Comparison of ENCODE assay signal across 22 cellular contexts in genomic region chr16:83335076-83335475, GRCh38.
DNase-seq lines count a peak whose midpoint lies in the region; ATAC-seq, FAIRE-seq and TF ChIP-seq lines count a peak whose summit lies in the region.
"Had no signal": no experiment of that assay in that cellular context is flagged by ENCODE, and none has a peak within 500 bp of the region (broad histone marks: within the 10 kb centered on the region; RNA-seq: fewer than 3 reads in every experiment).

No MANE protein-coding gene starts in this region.

- peaks cover 4% of the 10 kb centered on the region for H3F3A ChIP-seq in SK-N-SH (replicated peaks; ENCODE audit: insufficient read depth)

- TF ChIP-seq CTCF in SK-N-SH (IDR thresholded peaks at IDR 0.05) = no peak
- no peak for TF ChIP-seq CTCF in IMR-90 (conservative IDR thresholded peaks at IDR 0.05; ENCODE audit: low read depth, low read length)
- no peak for TF ChIP-seq CTCF in astrocyte (IDR thresholded peaks at IDR 0.05; ENCODE audit: insufficient read depth, low read depth, low read length)

- H3K18ac ChIP-seq in IMR-90 (ENCODE audit: low read depth, low read length) = no peak overlapping the region; the same call in 1 of the 2 replicates

- H3K4me1 ChIP-seq in SK-N-SH (ENCODE audit: control insufficient read depth in 1 of 2, insufficient read depth in 2 of 2, low read depth in 1 of 2, low read length in 1 of 2) = peaks cover 5 to 7% of the 10 kb centered on the region in 2 experiments; a peak in 3 of 4 replicates
- H3K4me1 ChIP-seq in IMR-90 (ENCODE audit: control insufficient read depth, insufficient read depth, low read length) = peaks cover 14% of the 10 kb centered on the region
- peaks cover 22% of the 10 kb centered on the region for H3K4me1 ChIP-seq in astrocyte (ENCODE audit: insufficient read depth, low read length)
- H3K4me1 ChIP-seq: A549 had no signal

- CTCF ChIA-PET in SK-N-SH (lab: Yijun Ruan, JAX) (no interaction called here), IMR-90 (lab: Yijun Ruan, JAX) (no interaction called here)

- H3K4me3 Mint-ChIP-seq in astrocyte (ENCODE audit: unreplicated experiment) = no peak overlapping the region
- H3K4me3 Mint-ChIP-seq: CD4-positive, alpha-beta memory T cell; GM23338; H9 had no signal

- peak overlapping the region; percentile 4; the same call in 1 of the 2 replicates for H3K9ac ChIP-seq in SK-N-SH
- no peak overlapping the region for H3K9ac ChIP-seq in IMR-90 (ENCODE audit: low read depth, low read length)
- no peak overlapping the region for H3K9ac ChIP-seq in astrocyte (ENCODE audit: low read length)

- FAIRE-seq in astrocyte (lab: Jason Lieb, UNC) = no peak
- FAIRE-seq: A549, G401.6, GM12892 had no signal

- intact Hi-C loops in IMR-90 (cut with micrococcal nuclease) = no loop called here

- H3K79me1 ChIP-seq in IMR-90 (ENCODE audit: low read depth in 1 of 2, low read length in 2 of 2) = peaks cover 0 to 7% of the 10 kb centered on the region in 2 experiments; a peak in 1 of 4 replicates

- in situ Hi-C loops in IMR-90 (cut with MboI; ENCODE audit: low sequenced_read_pairs) = no loop called here

- no TSS peak for BruUV-seq in IMR-90 (replicated peaks; lab: Mats Ljungman, UMichigan)

- H4K91ac ChIP-seq in IMR-90 (ENCODE audit: insufficient read depth, low read depth, low read length) = no peak overlapping the region

- TF ChIP-seq EP300 in SK-N-SH (IDR thresholded peaks at IDR 0.05; ENCODE audit: borderline replicate concordance in 1 of 2, low read depth in 1 of 2, low read length in 1 of 2) = no peak

- no peak overlapping the region; the same call in 1 of the 2 replicates for H3K14ac ChIP-seq in IMR-90 (replicated peaks; ENCODE audit: low read depth, low read length)

- 13% methylated on average over 2 of the region's 2 CpGs for WGBS in SK-N-SH (ENCODE audit: low lambda C conversion rate)
- no CpG with 5 or more reads among the region's 2 CpGs for WGBS in IMR-90 (ENCODE audit: extremely low coverage in 2 of 2, insufficient read length in 1 of 2), 2 experiments

- TF ChIP-seq RAD21 in SK-N-SH (IDR thresholded peaks at IDR 0.05; ENCODE audit: low read length) = no peak
- TF ChIP-seq RAD21 in IMR-90 (IDR thresholded peaks at IDR 0.05; ENCODE audit: low read length) = no peak

- no peak overlapping the region for H2BK120ac ChIP-seq in IMR-90 (ENCODE audit: low read depth, low read length)

- H3K27me3 ChIP-seq in SK-N-SH (ENCODE audit: insufficient read depth) = no peaks in the 10 kb centered on the region
- no peaks in the 10 kb centered on the region for H3K27me3 ChIP-seq in IMR-90 (ENCODE audit: control insufficient read depth, insufficient read depth, low read length)
- H3K27me3 ChIP-seq in astrocyte (ENCODE audit: insufficient read depth, low read length) = no peaks in the 10 kb centered on the region

- H3K27me3 Mint-ChIP-seq in astrocyte (ENCODE audit: low read depth, unreplicated experiment) = no peaks in the 10 kb centered on the region
- H3K27me3 Mint-ChIP-seq: CD4-positive, alpha-beta memory T cell had no signal

- H3K9me1 ChIP-seq in IMR-90 (ENCODE audit: insufficient read depth, low read length) = peaks cover 8% of the 10 kb centered on the region; the same call in 1 of the 2 replicates

- H3K56ac ChIP-seq in IMR-90 (ENCODE audit: extremely low read depth, insufficient read depth, low read length) = no peak overlapping the region

- H3K4me2 ChIP-seq in SK-N-SH (no peak overlapping the region), IMR-90 (ENCODE audit: low read depth, low read length) (no peak overlapping the region), astrocyte (ENCODE audit: low read length) (no peak overlapping the region)
- H3K4me2 ChIP-seq: A549, GM23338 had no signal

- H2BK15ac ChIP-seq in IMR-90 (ENCODE audit: low read depth, low read length) = no peak overlapping the region; the same call in 2 of the 3 replicates

- dilution Hi-C loops in IMR-90 (cut with HindIII; ENCODE audit: low sequenced_read_pairs, unreplicated experiment) = no loop called here

- no peak overlapping the region for H3K4me3 ChIP-seq in SK-N-SH (ENCODE audit: low read depth in 2 of 2, low read length in 1 of 2)
- no peak overlapping the region for H3K4me3 ChIP-seq in IMR-90 (ENCODE audit: insufficient read depth, low read depth, low read length)
- no peak overlapping the region for H3K4me3 ChIP-seq in astrocyte (ENCODE audit: insufficient read depth, low read depth, low read length)
- H3K4me3 ChIP-seq: A549, GM23338 had no signal

- H2BK5ac ChIP-seq in IMR-90 (ENCODE audit: low read depth, low read length, poor library complexity, severe bottlenecking) = no peak overlapping the region

- no peaks in the 10 kb centered on the region for H3K9me2 ChIP-seq in SK-N-SH

- no peak overlapping the region for H3K4ac ChIP-seq in IMR-90 (ENCODE audit: low read depth, low read length)

- H3K9me3 Mint-ChIP-seq in astrocyte (ENCODE audit: unreplicated experiment) = no peaks in the 10 kb centered on the region
- H3K9me3 Mint-ChIP-seq: CD4-positive, alpha-beta memory T cell; GM23338; H9 had no signal

- ATAC-seq in SK-N-SH treated with all-trans-retinoic acid at 6 μM for 48 hours (no peak), IMR-90 (ENCODE audit: low read depth) (peak; percentile 25), GM19397 (IDR thresholded peaks at IDR 0.05; ENCODE audit: unreplicated experiment) (no peak)
- ATAC-seq: A549, GM23338, HCT116 had no signal

- H3K36me3 ChIP-seq in SK-N-SH (replicated peaks in 1 of 2; ENCODE audit: control insufficient read depth in 1 of 2, insufficient read depth in 2 of 2, low read length in 1 of 2) = no peaks in the 10 kb centered on the region
- no peaks in the 10 kb centered on the region for H3K36me3 ChIP-seq in IMR-90 (ENCODE audit: control insufficient read depth, insufficient read depth, low read length)
- no peaks in the 10 kb centered on the region for H3K36me3 ChIP-seq in astrocyte (ENCODE audit: insufficient read depth, low read length)

- no peak overlapping the region for H2AFZ ChIP-seq in SK-N-SH (ENCODE audit: low read depth)
- H2AFZ ChIP-seq in IMR-90 (replicated peaks; ENCODE audit: low read length, poor library complexity) = no peak overlapping the region
- H2AFZ ChIP-seq in astrocyte (ENCODE audit: low read depth, low read length) = no peak overlapping the region
- H2AFZ ChIP-seq: GM23338 had no signal

- no peak overlapping the region for H3K23ac ChIP-seq in IMR-90 (ENCODE audit: low read depth, low read length)

- peak overlapping the region; percentile 15; the same call in 1 of the 2 replicates for H2AK5ac ChIP-seq in IMR-90 (ENCODE audit: low read depth, low read length)

- H4K20me1 ChIP-seq in SK-N-SH (ENCODE audit: insufficient read depth) (no peaks in the 10 kb centered on the region), IMR-90 (ENCODE audit: insufficient read depth, low read length) (no peaks in the 10 kb centered on the region), astrocyte (ENCODE audit: insufficient read depth, low read length) (no peaks in the 10 kb centered on the region)

- DNase-seq in SK-N-SH (no peak), IMR-90 (peak; percentile 31), astrocyte (ENCODE audit: low read depth) (peak; percentile 52), iris pigment epithelial cell (ENCODE audit: low read depth) (peak; percentile 79), NCI-H2029 (lab: John Stamatoyannopoulos, UW) (no peak)
- no peak for DNase-seq in activated CD4-positive, alpha-beta T cell treated with anti-CD3 and anti-CD28 coated beads, Interleukin-2, amount 50 U/mL, for 48 hours
- DNase-seq: ACHN; C1 segment of cervical spinal cord; Calu3; CD4-positive, alpha-beta memory T cell; COR-L47; DMS53; DMS79 treated with DMSO at 0.1 percent for 48 hours; H9 had no signal

- peaks cover 6% of the 10 kb centered on the region for H3K4me1 Mint-ChIP-seq in astrocyte (ENCODE audit: low read depth, unreplicated experiment)
- H3K4me1 Mint-ChIP-seq: CD4-positive, alpha-beta memory T cell had no signal

- no peak overlapping the region for H2AK9ac ChIP-seq in IMR-90 (replicated peaks; ENCODE audit: low read depth, low read length, poor library complexity)

- no peak overlapping the region for H2BK20ac ChIP-seq in IMR-90 (ENCODE audit: low read depth, low read length)

- POLR2A ChIA-PET in SK-N-SH (lab: Yijun Ruan, JAX) (no interaction called here), IMR-90 (lab: Charles Lee; ENCODE audit: unreplicated experiment) (no interaction called here)

- H3K9me3 ChIP-seq in SK-N-SH (no peaks in the 10 kb centered on the region), IMR-90 (ENCODE audit: control insufficient read depth, insufficient read depth, low read length) (no peaks in the 10 kb centered on the region), astrocyte (ENCODE audit: insufficient read depth, low read depth, low read length) (no peaks in the 10 kb centered on the region)
- H3K9me3 ChIP-seq: A549 had no signal

- H4K8ac ChIP-seq in IMR-90 (ENCODE audit: low read depth in 2 of 2, low read length in 2 of 2) = no peak overlapping the region

- no peaks in the 10 kb centered on the region for H3K79me2 ChIP-seq in SK-N-SH (ENCODE audit: insufficient read depth)
- no peaks in the 10 kb centered on the region for H3K79me2 ChIP-seq in astrocyte (ENCODE audit: insufficient read depth, low read length)

- H4K5ac ChIP-seq in IMR-90 (ENCODE audit: low read depth, low read length) = no peak overlapping the region

- TF ChIP-seq POLR2A in IMR-90 (IDR thresholded peaks at IDR 0.05; ENCODE audit: low read depth, low read length) = no peak

- no peak overlapping the region for H3K27ac Mint-ChIP-seq in astrocyte (ENCODE audit: unreplicated experiment)
- H3K27ac Mint-ChIP-seq: CD4-positive, alpha-beta memory T cell; GM23338 had no signal

- peak overlapping the region; percentile 34 to 51; a peak in 3 of 4 replicates for H3K27ac ChIP-seq in SK-N-SH (ENCODE audit: low read depth in 2 of 2, low read length in 1 of 2)
- no peak overlapping the region for H3K27ac ChIP-seq in IMR-90 (ENCODE audit: insufficient read depth, low read length)
- H3K27ac ChIP-seq in astrocyte (ENCODE audit: low read depth, low read length) = no peak overlapping the region
- H3K27ac ChIP-seq: 22Rv1, A549 had no signal

- no peaks in the 10 kb centered on the region for H3K36me3 Mint-ChIP-seq in astrocyte (ENCODE audit: low read depth, unreplicated experiment)
- H3K36me3 Mint-ChIP-seq: CD4-positive, alpha-beta memory T cell had no signal

TF ChIP-seq in SK-N-SH treated with all-trans-retinoic acid at 6 μM for 48 hours, 23 proteins besides CTCF, POLR2A, EP300 and RAD21 (continues in another document):
- no peak for TF ChIP-seq SNAI2 (CRISPR knock-in tag; IDR thresholded peaks at IDR 0.05)
- TF ChIP-seq PPARA (CRISPR knock-in tag; IDR thresholded peaks at IDR 0.05; ENCODE audit: borderline replicate concordance) = no peak
- no peak for TF ChIP-seq ZNF8 (CRISPR knock-in tag; IDR thresholded peaks at IDR 0.05)
- TF ChIP-seq TOX (CRISPR knock-in tag; IDR thresholded peaks at IDR 0.05; ENCODE audit: borderline replicate concordance) = no peak
- no peak for TF ChIP-seq ARNTL (CRISPR knock-in tag; IDR thresholded peaks at IDR 0.05; ENCODE audit: borderline replicate concordance, low read depth)

TF ChIP-seq in IMR-90, 13 proteins besides CTCF, POLR2A, EP300 and RAD21 (continues in another document):
- TF ChIP-seq CEBPB (IDR thresholded peaks at IDR 0.05; ENCODE audit: low read depth, low read length) = no peak

Comparison
In these comparisons a context has a peak if more than half of its experiments do, and no peak if none do; other contexts are left out.
1. DNase-seq: peak in IMR-90 (single experiment), astrocyte (single experiment) and iris pigment epithelial cell (single experiment); none in SK-N-SH (single experiment), activated CD4-positive, alpha-beta T cell treated with anti-CD3 and anti-CD28 coated beads, Interleukin-2, amount 50 U/mL, for 48 hours (0 of 2) and NCI-H2029 (single experiment).
2. H3K27ac ChIP-seq: peak in SK-N-SH (2 of 2); none in IMR-90 (single experiment) and astrocyte (single experiment).